In the genomic region with DNA sequence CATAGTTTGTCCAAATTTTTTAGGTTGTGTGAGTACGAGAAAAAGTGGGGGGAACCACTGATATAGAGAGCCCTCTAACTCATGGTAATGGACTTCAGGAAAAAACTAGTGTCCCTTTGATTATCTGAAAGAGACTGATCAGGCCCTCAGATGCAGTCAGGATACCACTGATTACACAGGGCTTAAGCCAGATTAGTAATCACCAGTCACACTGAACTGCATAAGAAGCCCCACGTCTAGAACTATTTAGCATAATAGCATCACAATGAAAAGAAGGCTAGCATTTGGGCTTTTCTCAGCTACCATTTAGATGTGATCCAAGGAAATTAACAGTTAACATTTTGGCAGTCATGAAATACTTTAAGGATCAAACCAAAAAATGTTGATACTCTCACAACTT, we compare ENCODE assay signal across 32 cellular contexts.
"Had no signal": no experiment of that assay in that cellular context is flagged by ENCODE, and none has a peak within 500 bp of the region (broad histone marks: within the 10 kb centered on the region; RNA-seq: fewer than 3 reads in every experiment).

No MANE protein-coding gene starts in this region.

- H3K36me3 Mint-ChIP-seq: activated CD8-positive, alpha-beta memory T cell treated with anti-CD3 and anti-CD28 coated beads, Interleukin-2, amount 10 ng/mL, durations not matched to agents 7 days and 5 days; activated naive CD8-positive, alpha-beta T cell treated with anti-CD3 and anti-CD28 coated beads for 36 hours had no signal

- H3K4me1 Mint-ChIP-seq: activated CD4-positive, alpha-beta memory T cell treated with anti-CD3 and anti-CD28 coated beads, Interleukin-2, amount 10 ng/mL, durations not matched to agents 7 days and 5 days; activated CD8-positive, alpha-beta memory T cell treated with anti-CD3 and anti-CD28 coated beads, Interleukin-2, amount 10 ng/mL, durations not matched to agents 7 days and 5 days; activated naive CD8-positive, alpha-beta T cell treated with anti-CD3 and anti-CD28 coated beads for 36 hours had no signal

- H3K4me3 Mint-ChIP-seq: activated CD4-positive, alpha-beta memory T cell treated with anti-CD3 and anti-CD28 coated beads, Interleukin-2, amount 10 ng/mL, durations not matched to agents 7 days and 5 days; activated CD8-positive, alpha-beta memory T cell treated with anti-CD3 and anti-CD28 coated beads, Interleukin-2, amount 10 ng/mL, durations not matched to agents 7 days and 5 days; activated naive CD8-positive, alpha-beta T cell treated with anti-CD3 and anti-CD28 coated beads for 36 hours; T-helper 1 cell treated with Interleukin-12 subunit alpha and Interleukin-12 subunit beta and Interleukin-4 antibody, amounts not matched to agents 30 μg/mL and 1 μg/mL, for 36 hours; T-helper 2 cell treated with Interferon-gamma antibody and Interleukin-4, amounts not matched to agents 5 μg/mL and 100 μg/mL, for 36 hours had no signal

- DNase-seq: activated CD4-positive, alpha-beta memory T cell treated with anti-CD3 and anti-CD28 coated beads, Interleukin-2, amount 10 ng/mL, durations not matched to agents 7 days and 5 days; activated CD4-positive, alpha-beta T cell treated with anti-CD3 and anti-CD28 coated beads for 1 hour; activated CD4-positive, alpha-beta T cell treated with anti-CD3 and anti-CD28 coated beads for 48 hours; activated CD4-positive, CD25-positive, alpha-beta regulatory T cell; activated CD8-positive, alpha-beta memory T cell treated with anti-CD3 and anti-CD28 coated beads for 24 hours; activated CD8-positive, alpha-beta memory T cell treated with anti-CD3 and anti-CD28 coated beads, Interleukin-2, amount 10 ng/mL, durations not matched to agents 7 days and 5 days; activated CD8-positive, alpha-beta memory T cell treated with anti-CD3 and anti-CD28 coated beads, Interleukin-2, amount 50 U/mL, for 48 hours; activated effector memory CD4-positive, alpha-beta T cell treated with Interleukin-2 at 50 U/mL for 16 hours; activated naive CD4-positive, alpha-beta T cell treated with anti-CD3 and anti-CD28 coated beads, Interleukin-2, amount 50 U/mL, for 16 hours; activated naive CD8-positive, alpha-beta T cell treated with anti-CD3 and anti-CD28 coated beads for 36 hours; activated T-cell treated with anti-CD3 and anti-CD28 coated beads, Interleukin-2, amount 50 U/mL, for 48 hours; amniotic stem cell; aorta; brain microvascular endothelial cell; central memory CD4-positive, alpha-beta T cell; MM.1S; MV-4-11; NCI-H1092; NCI-H1436 treated with DMSO at 0.1 percent for 48 hours; NCI-H1694 treated with DMSO at 0.1 percent for 48 hours; NCI-H2029; NCI-H345; NCI-H524 treated with DMSO at 0.1 percent for 48 hours; PC-3; Peyer's patch; RPMI8226; SK-N-SH had no signal

- H3K4me1 ChIP-seq: Peyer's patch, SJSA1 had no signal

- H3K27ac ChIP-seq: brain microvascular endothelial cell, KMS-11, Peyer's patch, SJSA1 had no signal

- FAIRE-seq: TTC549 had no signal

- H3K27me3 Mint-ChIP-seq: activated CD4-positive, alpha-beta memory T cell treated with anti-CD3 and anti-CD28 coated beads, Interleukin-2, amount 10 ng/mL, durations not matched to agents 7 days and 5 days; activated CD8-positive, alpha-beta memory T cell treated with anti-CD3 and anti-CD28 coated beads, Interleukin-2, amount 10 ng/mL, durations not matched to agents 7 days and 5 days; activated naive CD8-positive, alpha-beta T cell treated with anti-CD3 and anti-CD28 coated beads for 36 hours had no signal

- ATAC-seq: activated CD8-positive, alpha-beta memory T cell treated with anti-CD3 and anti-CD28 coated beads, Interleukin-2, amount 10 ng/mL, durations not matched to agents 7 days and 5 days; PC-3 had no signal

- H3K36me3 ChIP-seq: brain microvascular endothelial cell, Peyer's patch, SJSA1 had no signal

- H3K9me3 ChIP-seq: Peyer's patch, SK-N-SH had no signal

- H3K27ac Mint-ChIP-seq: activated CD4-positive, alpha-beta memory T cell treated with anti-CD3 and anti-CD28 coated beads, Interleukin-2, amount 10 ng/mL, durations not matched to agents 7 days and 5 days; activated CD8-positive, alpha-beta memory T cell treated with anti-CD3 and anti-CD28 coated beads, Interleukin-2, amount 10 ng/mL, durations not matched to agents 7 days and 5 days; activated naive CD8-positive, alpha-beta T cell treated with anti-CD3 and anti-CD28 coated beads for 36 hours; T-helper 1 cell treated with Interleukin-12 subunit alpha and Interleukin-12 subunit beta and Interleukin-4 antibody, amounts not matched to agents 30 μg/mL and 1 μg/mL, for 36 hours; T-helper 2 cell treated with Interferon-gamma antibody and Interleukin-4, amounts not matched to agents 5 μg/mL and 100 μg/mL, for 36 hours had no signal

- H3K4me3 ChIP-seq: Peyer's patch, SJSA1 had no signal

- H3K9me3 Mint-ChIP-seq: T-helper 1 cell treated with Interleukin-12 subunit alpha and Interleukin-12 subunit beta and Interleukin-4 antibody, amounts not matched to agents 30 μg/mL and 1 μg/mL, for 36 hours; T-helper 2 cell treated with Interferon-gamma antibody and Interleukin-4, amounts not matched to agents 5 μg/mL and 100 μg/mL, for 36 hours had no signal

- H3K4me2 ChIP-seq: KMS-11, SK-N-SH had no signal

- H3K9ac ChIP-seq: KMS-11, SK-N-SH had no signal

- H3K27me3 ChIP-seq: brain microvascular endothelial cell, Peyer's patch, SJSA1 had no signal
